Comparison of ENCODE assay signal across 7 cellular contexts in the genomic region with DNA sequence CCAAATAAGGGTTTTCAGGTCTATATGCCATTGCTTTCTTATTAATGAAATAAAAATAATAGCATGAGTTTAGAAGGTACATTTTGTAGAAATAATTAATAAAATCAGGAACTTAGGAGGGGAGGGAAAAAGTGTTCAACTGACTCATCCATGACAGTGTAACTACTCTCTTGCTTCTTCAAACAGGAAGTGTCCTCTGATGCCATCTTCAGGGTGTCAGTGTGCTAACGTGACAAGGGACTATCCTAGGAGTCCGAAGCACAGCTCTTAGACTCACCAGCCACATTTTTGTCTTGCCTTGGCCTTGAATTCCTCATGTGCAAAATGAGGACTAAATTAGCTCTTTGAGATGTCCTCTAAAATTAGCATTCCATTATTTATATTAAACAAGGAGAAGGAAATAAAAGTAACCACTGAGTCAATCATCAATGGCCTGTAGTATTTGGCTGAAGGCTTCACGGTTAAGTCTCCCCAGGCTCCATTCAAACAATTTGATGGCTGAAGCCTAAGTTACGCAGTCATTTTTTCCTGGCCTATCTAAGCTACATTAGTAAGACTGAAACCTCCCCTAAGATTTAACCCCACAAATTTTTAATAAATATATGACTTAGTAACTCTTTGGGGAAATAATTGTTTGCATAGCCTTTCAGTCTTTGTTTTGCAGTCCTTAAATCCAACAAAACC.
DNase-seq lines count a peak whose midpoint lies in the region; ATAC-seq and TF ChIP-seq lines count a peak whose summit lies in the region.

No MANE protein-coding gene starts in this region.

- intact Hi-C loops in naive thymus-derived CD4-positive, alpha-beta T cell (cut with micrococcal nuclease) = no loop called here
- intact Hi-C loops in CD8-positive, alpha-beta T cell (cut with DNase I, micrococcal nuclease) = no loop called here

- H3K27me3 ChIP-seq in naive thymus-derived CD4-positive, alpha-beta T cell (ENCODE audit: control insufficient read depth in 2 of 2, insufficient read depth in 2 of 2, low read length in 2 of 2) = no peaks in the 10 kb centered on the region
- H3K27me3 ChIP-seq in CD8-positive, alpha-beta T cell (ENCODE audit: insufficient read depth, low read length) = no peaks in the 10 kb centered on the region

- POLR2A ChIA-PET in naive thymus-derived CD4-positive, alpha-beta T cell (lab: Charles Lee) = no interaction called here
- POLR2A ChIA-PET in CD8-positive, alpha-beta T cell (lab: Charles Lee) = no interaction called here

- H3K27ac Mint-ChIP-seq in naive thymus-derived CD4-positive, alpha-beta T cell = no peak overlapping the region
- H3K27ac Mint-ChIP-seq in CD8-positive, alpha-beta T cell = no peak overlapping the region

- no peaks in the 10 kb centered on the region for H3K9me3 ChIP-seq in naive thymus-derived CD4-positive, alpha-beta T cell (ENCODE audit: control insufficient read depth in 2 of 3, low read length in 3 of 3)
- no peaks in the 10 kb centered on the region for H3K9me3 ChIP-seq in CD8-positive, alpha-beta T cell (ENCODE audit: low read length)

- TF ChIP-seq CTCF in CD8-positive, alpha-beta T cell (IDR thresholded peaks at IDR 0.05) = no peak

- peaks cover 0 to 5% (median 0%) of the 10 kb centered on the region in 7 donors for H3K4me1 Mint-ChIP-seq in naive thymus-derived CD4-positive, alpha-beta T cell
- H3K4me1 Mint-ChIP-seq in CD8-positive, alpha-beta T cell (ENCODE audit: low read depth) = no peaks in the 10 kb centered on the region

- peak; percentile 60 for DNase-seq in SKM-1 treated with dmso at 0.1 percent for 144 hours (lab: John Stamatoyannopoulos, UW; ENCODE audit: unreplicated experiment)
- no peak for DNase-seq in naive thymus-derived CD4-positive, alpha-beta T cell
- no peak for DNase-seq in CD8-positive, alpha-beta T cell

- no peaks in the 10 kb centered on the region for H3K36me3 ChIP-seq in naive thymus-derived CD4-positive, alpha-beta T cell (ENCODE audit: control insufficient read depth in 2 of 3, insufficient read depth in 3 of 3, low read length in 3 of 3)
- no peaks in the 10 kb centered on the region for H3K36me3 ChIP-seq in CD8-positive, alpha-beta T cell (ENCODE audit: insufficient read depth, low read length)

- H3K4me3 ChIP-seq in naive thymus-derived CD4-positive, alpha-beta T cell (ENCODE audit: low read length) = no peak overlapping the region
- H3K4me3 ChIP-seq in CD8-positive, alpha-beta T cell (ENCODE audit: low read depth, low read length) = no peak overlapping the region

- CTCF ChIA-PET in naive thymus-derived CD4-positive, alpha-beta T cell (lab: Charles Lee) = no interaction called here
- CTCF ChIA-PET in CD8-positive, alpha-beta T cell (lab: Charles Lee) = no interaction called here

- no peaks in the 10 kb centered on the region for H3K4me1 ChIP-seq in naive thymus-derived CD4-positive, alpha-beta T cell (ENCODE audit: control insufficient read depth in 2 of 2, insufficient read depth in 2 of 2, low read length in 2 of 2)
- no peaks in the 10 kb centered on the region for H3K4me1 ChIP-seq in CD8-positive, alpha-beta T cell (ENCODE audit: insufficient read depth, low read length)

- no peak overlapping the region for H3K4me3 Mint-ChIP-seq in naive thymus-derived CD4-positive, alpha-beta T cell
- no peak overlapping the region for H3K4me3 Mint-ChIP-seq in CD8-positive, alpha-beta T cell

- H3K27ac ChIP-seq in naive thymus-derived CD4-positive, alpha-beta T cell (ENCODE audit: low read depth, low read length) = no peak overlapping the region
- no peak overlapping the region for H3K27ac ChIP-seq in CD8-positive, alpha-beta T cell (ENCODE audit: low read depth, low read length)

- H3K27me3 Mint-ChIP-seq in naive thymus-derived CD4-positive, alpha-beta T cell = no peaks in the 10 kb centered on the region
- no peaks in the 10 kb centered on the region for H3K27me3 Mint-ChIP-seq in CD8-positive, alpha-beta T cell (ENCODE audit: low read depth)

- peak; percentile 76 for ATAC-seq in GM18508 (IDR thresholded peaks at IDR 0.05; ENCODE audit: insufficient read depth, unreplicated experiment)
- peak; percentile 90 for ATAC-seq in HG02981 (IDR thresholded peaks at IDR 0.05; ENCODE audit: unreplicated experiment)
- peak; percentile 82 for ATAC-seq in naive thymus-derived CD4-positive, alpha-beta T cell
- ATAC-seq in GM21526 (IDR thresholded peaks at IDR 0.05; ENCODE audit: low FRiP score, unreplicated experiment) = no peak
- ATAC-seq in CD8-positive, alpha-beta T cell = no peak
- no peak for ATAC-seq in HG03460 (IDR thresholded peaks at IDR 0.05; ENCODE audit: unreplicated experiment)

- H3K36me3 Mint-ChIP-seq in naive thymus-derived CD4-positive, alpha-beta T cell = peaks cover 0 to 33% (median 22%) of the 10 kb centered on the region in 5 donors
- H3K36me3 Mint-ChIP-seq in CD8-positive, alpha-beta T cell = peaks cover 10% of the 10 kb centered on the region

- H3K9me3 Mint-ChIP-seq in naive thymus-derived CD4-positive, alpha-beta T cell = peaks cover 0 to 6% (median 0%) of the 10 kb centered on the region in 11 donors
- no peaks in the 10 kb centered on the region for H3K9me3 Mint-ChIP-seq in CD8-positive, alpha-beta T cell

Comparison
In these comparisons a context has a peak if more than half of its experiments do, and no peak if none do; other contexts are left out.
1. ATAC-seq: peak in GM18508 (single experiment), HG02981 (single experiment) and naive thymus-derived CD4-positive, alpha-beta T cell (single experiment); none in GM21526 (single experiment), CD8-positive, alpha-beta T cell (single experiment) and HG03460 (single experiment).